1 cellular context compared by ENCODE assay signal in the genomic region with DNA sequence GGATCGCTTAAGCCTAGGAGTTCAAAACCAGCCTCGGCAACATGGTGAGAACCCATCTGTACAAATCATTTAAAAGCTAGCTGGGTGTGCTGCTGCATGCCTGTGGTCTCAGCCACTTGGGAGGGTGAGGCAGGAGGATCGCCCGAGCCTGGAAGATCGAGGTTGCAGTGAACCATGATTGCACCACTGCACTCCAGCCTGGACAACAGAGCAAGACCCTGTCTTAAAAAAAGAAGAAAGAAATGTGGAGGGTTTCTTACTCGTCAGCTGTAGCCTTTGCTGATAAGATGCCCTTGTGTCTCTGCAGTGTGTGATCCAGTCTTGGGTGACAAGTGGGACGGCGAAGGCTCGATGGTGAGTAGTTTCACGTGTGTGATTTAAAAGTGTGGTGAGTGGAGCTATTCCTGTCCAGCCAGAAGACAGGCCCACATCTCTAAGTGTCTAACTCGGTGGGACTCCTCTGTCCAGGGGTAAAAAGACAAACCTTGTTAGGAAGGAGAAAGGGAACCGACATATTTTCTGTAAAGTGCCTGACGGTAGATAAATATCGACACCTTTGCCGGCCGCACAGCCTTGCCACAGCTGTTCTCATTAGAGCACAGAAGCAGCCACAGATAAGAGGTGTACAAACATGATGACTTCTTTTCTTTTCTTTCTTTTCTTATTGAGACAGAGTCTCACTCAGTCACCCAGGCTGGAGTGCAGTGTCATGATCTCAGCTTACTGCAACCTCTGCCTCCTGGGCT.
TF ChIP-seq lines count a peak whose summit lies in the region.

No MANE protein-coding gene starts in this region.

TF ChIP-seq in K562, 482 proteins besides CTCF, POLR2A, EP300 and RAD21 (continues in another document):
- TF ChIP-seq HIVEP1 (CRISPR knock-in tag; IDR thresholded peaks at IDR 0.05) = no peak
- peak; percentile 79 for TF ChIP-seq CBFA2T3 (IDR thresholded peaks at IDR 0.05)
- TF ChIP-seq, protein P1, sequence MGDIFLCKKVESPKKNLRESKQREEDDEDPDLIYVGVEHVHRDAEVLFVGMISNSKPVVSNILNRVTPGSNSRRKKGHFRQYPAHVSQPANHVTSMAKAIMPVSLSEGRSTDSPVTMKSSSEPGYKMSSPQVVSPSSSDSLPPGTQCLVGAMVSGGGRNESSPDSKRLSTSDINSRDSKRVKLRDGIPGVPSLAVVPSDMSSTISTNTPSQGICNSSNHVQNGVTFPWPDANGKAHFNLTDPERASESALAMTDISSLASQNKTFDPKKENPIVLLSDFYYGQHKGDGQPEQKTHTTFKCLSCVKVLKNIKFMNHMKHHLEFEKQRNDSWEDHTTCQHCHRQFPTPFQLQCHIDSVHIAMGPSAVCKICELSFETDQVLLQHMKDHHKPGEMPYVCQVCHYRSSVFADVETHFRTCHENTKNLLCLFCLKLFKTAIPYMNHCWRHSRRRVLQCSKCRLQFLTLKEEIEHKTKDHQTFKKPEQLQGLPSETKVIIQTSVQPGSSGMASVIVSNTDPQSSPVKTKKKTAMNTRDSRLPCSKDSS (IDR thresholded peaks at IDR 0.05; ENCODE audit: low read depth, partially characterized antibody) = no peak
- no peak for TF ChIP-seq ZC3H4 (CRISPR knock-in tag; IDR thresholded peaks at IDR 0.05; ENCODE audit: borderline replicate concordance)
- TF ChIP-seq TAL1 (IDR thresholded peaks at IDR 0.05) = peak; percentile 63; the same call in 1 of the 2 replicates
- no peak for TF ChIP-seq POLR3A (IDR thresholded peaks at IDR 0.05; ENCODE audit: borderline replicate concordance, extremely low read depth, insufficient read depth, insufficient read length)
- no peak for TF ChIP-seq E2F4 (CRISPR knock-in tag; IDR thresholded peaks at IDR 0.05; ENCODE audit: low read depth)
- TF ChIP-seq, protein P2, sequence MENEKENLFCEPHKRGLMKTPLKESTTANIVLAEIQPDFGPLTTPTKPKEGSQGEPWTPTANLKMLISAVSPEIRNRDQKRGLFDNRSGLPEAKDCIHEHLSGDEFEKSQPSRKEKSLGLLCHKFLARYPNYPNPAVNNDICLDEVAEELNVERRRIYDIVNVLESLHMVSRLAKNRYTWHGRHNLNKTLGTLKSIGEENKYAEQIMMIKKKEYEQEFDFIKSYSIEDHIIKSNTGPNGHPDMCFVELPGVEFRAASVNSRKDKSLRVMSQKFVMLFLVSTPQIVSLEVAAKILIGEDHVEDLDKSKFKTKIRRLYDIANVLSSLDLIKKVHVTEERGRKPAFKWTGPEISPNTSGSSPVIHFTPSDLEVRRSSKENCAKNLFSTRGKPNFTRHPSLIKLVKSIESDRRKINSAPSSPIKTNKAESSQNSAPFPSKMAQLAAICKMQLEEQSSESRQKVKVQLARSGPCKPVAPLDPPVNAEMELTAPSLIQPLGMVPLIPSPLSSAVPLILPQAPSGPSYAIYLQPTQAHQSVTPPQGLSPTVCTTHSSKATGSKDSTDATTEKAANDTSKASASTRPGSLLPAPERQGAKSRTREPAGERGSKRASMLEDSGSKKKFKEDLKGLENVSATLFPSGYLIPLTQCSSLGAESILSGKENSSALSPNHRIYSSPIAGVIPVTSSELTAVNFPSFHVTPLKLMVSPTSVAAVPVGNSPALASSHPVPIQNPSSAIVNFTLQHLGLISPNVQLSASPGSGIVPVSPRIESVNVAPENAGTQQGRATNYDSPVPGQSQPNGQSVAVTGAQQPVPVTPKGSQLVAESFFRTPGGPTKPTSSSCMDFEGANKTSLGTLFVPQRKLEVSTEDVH (IDR thresholded peaks at IDR 0.05; ENCODE audit: low read depth, partially characterized antibody) = no peak
- TF ChIP-seq, protein P3, sequence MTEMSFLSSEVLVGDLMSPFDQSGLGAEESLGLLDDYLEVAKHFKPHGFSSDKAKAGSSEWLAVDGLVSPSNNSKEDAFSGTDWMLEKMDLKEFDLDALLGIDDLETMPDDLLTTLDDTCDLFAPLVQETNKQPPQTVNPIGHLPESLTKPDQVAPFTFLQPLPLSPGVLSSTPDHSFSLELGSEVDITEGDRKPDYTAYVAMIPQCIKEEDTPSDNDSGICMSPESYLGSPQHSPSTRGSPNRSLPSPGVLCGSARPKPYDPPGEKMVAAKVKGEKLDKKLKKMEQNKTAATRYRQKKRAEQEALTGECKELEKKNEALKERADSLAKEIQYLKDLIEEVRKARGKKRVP (CRISPR knock-in tag; IDR thresholded peaks at IDR 0.05) = no peak
- no peak for TF ChIP-seq BRD9 (IDR thresholded peaks at IDR 0.05; ENCODE audit: low read depth, partially characterized antibody)
- no peak for TF ChIP-seq NFE2L1 (tag; IDR thresholded peaks at IDR 0.05; ENCODE audit: borderline replicate concordance, low read depth)
- no peak for TF ChIP-seq ZKSCAN1 (IDR thresholded peaks at IDR 0.05; ENCODE audit: low read depth, low read length)
- no peak for TF ChIP-seq SIN3A (IDR thresholded peaks at IDR 0.05; ENCODE audit: borderline replicate concordance in 2 of 2, control insufficient read depth in 1 of 2, low read depth in 2 of 2, low read length in 2 of 2)
- no peak for TF ChIP-seq TARDBP (IDR thresholded peaks at IDR 0.05)
- peak; percentile 92 for TF ChIP-seq TFAP4 (CRISPR knock-in tag; IDR thresholded peaks at IDR 0.05; ENCODE audit: borderline replicate concordance)
- no peak for TF ChIP-seq ETV1 (tag; conservative IDR thresholded peaks at IDR 0.05; ENCODE audit: low read depth)
- TF ChIP-seq ZNF274 (IDR thresholded peaks at IDR 0.05; ENCODE audit: borderline replicate concordance, low read depth, low read length) = no peak
- no peak for TF ChIP-seq PRPF4 (IDR thresholded peaks at IDR 0.05; ENCODE audit: insufficient read depth, low read depth, low read length, poor library complexity, severe bottlenecking)
- no peak for TF ChIP-seq HOMEZ (CRISPR knock-in tag; IDR thresholded peaks at IDR 0.05)
- TF ChIP-seq ADNP (tag; IDR thresholded peaks at IDR 0.05) = peak; percentile 25; the same call in 1 of the 2 replicates
- no peak for TF ChIP-seq IRF2 (CRISPR knock-in tag; IDR thresholded peaks at IDR 0.05)
- TF ChIP-seq, protein P4, sequence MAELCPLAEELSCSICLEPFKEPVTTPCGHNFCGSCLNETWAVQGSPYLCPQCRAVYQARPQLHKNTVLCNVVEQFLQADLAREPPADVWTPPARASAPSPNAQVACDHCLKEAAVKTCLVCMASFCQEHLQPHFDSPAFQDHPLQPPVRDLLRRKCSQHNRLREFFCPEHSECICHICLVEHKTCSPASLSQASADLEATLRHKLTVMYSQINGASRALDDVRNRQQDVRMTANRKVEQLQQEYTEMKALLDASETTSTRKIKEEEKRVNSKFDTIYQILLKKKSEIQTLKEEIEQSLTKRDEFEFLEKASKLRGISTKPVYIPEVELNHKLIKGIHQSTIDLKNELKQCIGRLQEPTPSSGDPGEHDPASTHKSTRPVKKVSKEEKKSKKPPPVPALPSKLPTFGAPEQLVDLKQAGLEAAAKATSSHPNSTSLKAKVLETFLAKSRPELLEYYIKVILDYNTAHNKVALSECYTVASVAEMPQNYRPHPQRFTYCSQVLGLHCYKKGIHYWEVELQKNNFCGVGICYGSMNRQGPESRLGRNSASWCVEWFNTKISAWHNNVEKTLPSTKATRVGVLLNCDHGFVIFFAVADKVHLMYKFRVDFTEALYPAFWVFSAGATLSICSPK (IDR thresholded peaks at IDR 0.05; ENCODE audit: borderline replicate concordance) = no peak
- peak; percentile 64 for TF ChIP-seq CXXC5 (CRISPR knock-in tag; IDR thresholded peaks at IDR 0.05)
- TF ChIP-seq U2AF1 (optimal IDR thresholded peaks at IDR 0.05; ENCODE audit: low read depth, low read length) = no peak
- no peak for TF ChIP-seq THRAP3 (IDR thresholded peaks at IDR 0.05; ENCODE audit: borderline replicate concordance)
- TF ChIP-seq RNF2 (IDR thresholded peaks at IDR 0.05) = no peak
- TF ChIP-seq ZFP36 (IDR thresholded peaks at IDR 0.05; ENCODE audit: low read depth, low read length, partially characterized antibody) = no peak
- TF ChIP-seq, protein P5, sequence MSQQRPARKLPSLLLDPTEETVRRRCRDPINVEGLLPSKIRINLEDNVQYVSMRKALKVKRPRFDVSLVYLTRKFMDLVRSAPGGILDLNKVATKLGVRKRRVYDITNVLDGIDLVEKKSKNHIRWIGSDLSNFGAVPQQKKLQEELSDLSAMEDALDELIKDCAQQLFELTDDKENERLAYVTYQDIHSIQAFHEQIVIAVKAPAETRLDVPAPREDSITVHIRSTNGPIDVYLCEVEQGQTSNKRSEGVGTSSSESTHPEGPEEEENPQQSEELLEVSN (IDR thresholded peaks at IDR 0.05; ENCODE audit: borderline replicate concordance in 1 of 2, extremely low read depth in 1 of 2, insufficient read depth in 1 of 2, insufficient read length in 1 of 2, low read depth in 1 of 2, low read length in 1 of 2, poor library complexity in 1 of 2, severe bottlenecking in 1 of 2) = no peak
- TF ChIP-seq, protein P6, sequence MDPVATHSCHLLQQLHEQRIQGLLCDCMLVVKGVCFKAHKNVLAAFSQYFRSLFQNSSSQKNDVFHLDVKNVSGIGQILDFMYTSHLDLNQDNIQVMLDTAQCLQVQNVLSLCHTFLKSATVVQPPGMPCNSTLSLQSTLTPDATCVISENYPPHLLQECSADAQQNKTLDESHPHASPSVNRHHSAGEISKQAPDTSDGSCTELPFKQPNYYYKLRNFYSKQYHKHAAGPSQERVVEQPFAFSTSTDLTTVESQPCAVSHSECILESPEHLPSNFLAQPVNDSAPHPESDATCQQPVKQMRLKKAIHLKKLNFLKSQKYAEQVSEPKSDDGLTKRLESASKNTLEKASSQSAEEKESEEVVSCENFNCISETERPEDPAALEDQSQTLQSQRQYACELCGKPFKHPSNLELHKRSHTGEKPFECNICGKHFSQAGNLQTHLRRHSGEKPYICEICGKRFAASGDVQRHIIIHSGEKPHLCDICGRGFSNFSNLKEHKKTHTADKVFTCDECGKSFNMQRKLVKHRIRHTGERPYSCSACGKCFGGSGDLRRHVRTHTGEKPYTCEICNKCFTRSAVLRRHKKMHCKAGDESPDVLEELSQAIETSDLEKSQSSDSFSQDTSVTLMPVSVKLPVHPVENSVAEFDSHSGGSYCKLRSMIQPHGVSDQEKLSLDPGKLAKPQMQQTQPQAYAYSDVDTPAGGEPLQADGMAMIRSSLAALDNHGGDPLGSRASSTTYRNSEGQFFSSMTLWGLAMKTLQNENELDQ (CRISPR knock-in tag; IDR thresholded peaks at IDR 0.05; ENCODE audit: borderline replicate concordance) = no peak
- peak; percentile 47; the same call in 1 of the 2 replicates for TF ChIP-seq SOX6 (IDR thresholded peaks at IDR 0.05)
- TF ChIP-seq ARID1B (IDR thresholded peaks at IDR 0.05) = peak; percentile 70
- no peak for TF ChIP-seq JUNB (CRISPR knock-in tag; conservative IDR thresholded peaks at IDR 0.05)
- TF ChIP-seq RFX5 (IDR thresholded peaks at IDR 0.05; ENCODE audit: low read depth, low read length) = no peak
- TF ChIP-seq MTA2 (IDR thresholded peaks at IDR 0.05; ENCODE audit: low read depth) = 0 out of 2 replicates have a peak, but pooled peaks have one; percentile 36
- TF ChIP-seq MAFG (tag; conservative IDR thresholded peaks at IDR 0.05) = peak; percentile 37; the same call in 1 of the 2 replicates
- TF ChIP-seq, protein P7, sequence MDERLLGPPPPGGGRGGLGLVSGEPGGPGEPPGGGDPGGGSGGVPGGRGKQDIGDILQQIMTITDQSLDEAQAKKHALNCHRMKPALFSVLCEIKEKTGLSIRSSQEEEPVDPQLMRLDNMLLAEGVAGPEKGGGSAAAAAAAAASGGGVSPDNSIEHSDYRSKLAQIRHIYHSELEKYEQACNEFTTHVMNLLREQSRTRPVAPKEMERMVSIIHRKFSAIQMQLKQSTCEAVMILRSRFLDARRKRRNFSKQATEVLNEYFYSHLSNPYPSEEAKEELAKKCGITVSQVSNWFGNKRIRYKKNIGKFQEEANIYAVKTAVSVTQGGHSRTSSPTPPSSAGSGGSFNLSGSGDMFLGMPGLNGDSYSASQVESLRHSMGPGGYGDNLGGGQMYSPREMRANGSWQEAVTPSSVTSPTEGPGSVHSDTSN (CRISPR knock-in tag; IDR thresholded peaks at IDR 0.05; ENCODE audit: low read depth) = no peak
- TF ChIP-seq, protein P7 (tag; conservative IDR thresholded peaks at IDR 0.05; ENCODE audit: low read depth) = no peak
